Comparison of ENCODE assay signal across 15 cellular contexts in the genomic region with DNA sequence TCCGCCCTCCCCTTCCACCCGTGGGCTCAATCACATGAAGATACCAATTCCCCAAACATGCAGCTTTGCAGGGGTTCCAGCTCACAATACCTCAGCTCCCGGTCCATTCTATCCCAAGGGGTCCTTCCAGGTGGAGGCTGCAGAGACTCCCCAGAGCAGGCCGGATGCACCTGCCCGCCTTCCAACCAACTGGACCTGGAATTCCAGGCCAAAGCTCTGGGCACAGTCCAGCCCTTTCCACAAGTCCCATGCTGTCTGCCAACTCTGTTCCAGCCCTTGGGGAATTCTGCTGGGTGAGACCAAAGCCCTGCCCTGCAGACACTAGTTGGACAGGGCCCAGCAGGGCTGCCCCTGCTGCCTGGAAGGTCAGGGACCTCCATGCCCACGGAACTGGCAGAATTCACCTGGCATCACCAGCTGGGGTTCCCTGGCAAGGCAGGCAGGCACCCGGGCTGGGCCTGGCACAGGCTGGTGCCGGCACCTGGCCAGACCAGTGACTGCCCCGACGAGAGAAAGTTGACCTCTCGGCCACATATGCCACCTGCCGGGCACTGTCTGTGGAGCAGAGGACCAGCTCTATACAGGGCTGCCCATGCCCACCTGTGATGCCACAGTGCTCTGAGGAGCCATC. TPM values are rescaled to one million over a fixed set of nuclear protein-coding genes. Genes with fewer than 3 reads are reported as not detected.
DNase-seq lines count a peak whose midpoint lies in the region; ATAC-seq lines count a peak whose summit lies in the region.
"Had no signal": no experiment of that assay in that cellular context is flagged by ENCODE, and none has a peak within 500 bp of the region (broad histone marks: within the 10 kb centered on the region; RNA-seq: fewer than 3 reads in every experiment).

No MANE protein-coding gene starts in this region.

- no peak overlapping the region for H3K4me3 Mint-ChIP-seq in stimulated activated memory B cell treated with anti-CD40 and anti-IgM and Interleukin-4, amounts not matched to agents 10 μg/mL and 1 μg/mL and 100 μg/mL, for 72 hours
- H3K4me3 Mint-ChIP-seq: CD4-positive, CD25-positive, alpha-beta regulatory T cell; HFFc6 had no signal

- DNase-seq in Right ventricle myocardium superior: peak; percentile 76
- no peak for DNase-seq in left cardiac atrium
- peak; percentile 70 for DNase-seq in cerebellum (ENCODE audit: low spot score)
- DNase-seq in left lobe of liver (ENCODE audit: low spot score): peak; percentile 96
- DNase-seq in DMS53 treated with DMSO at 0.1 percent for 48 hours (lab: John Stamatoyannopoulos, UW; ENCODE audit: unreplicated experiment): no peak
- DNase-seq: CD4-positive, CD25-positive, alpha-beta regulatory T cell; DMS79; HFFc6; NCI-H2029; NCI-H2171 treated with DMSO at 0.1 percent for 48 hours; NCI-H510A treated with DMSO at 0.1 percent for 48 hours; OCI-M1 had no signal

- intact Hi-C loops in Right ventricle myocardium superior (cut with DNase I): loop anchor here (2.0 to 10.0 kb wide), 3 partner anchors 44 to 129 kb away; no protein-coding TSS in a partner anchor
- intact Hi-C loops in left cardiac atrium (cut with DNase I): loop anchor here in 1 of 2 donors (5.0 kb wide), 1 partner anchor 44 kb away; no protein-coding TSS in a partner anchor

- ATAC-seq in Right ventricle myocardium superior (ENCODE audit: poor library complexity) (peak; percentile 68), left cardiac atrium (no peak), left lobe of liver (peak; percentile 83), GM18498 (IDR thresholded peaks at IDR 0.05; ENCODE audit: unreplicated experiment) (no peak), GM21529 (IDR thresholded peaks at IDR 0.05; ENCODE audit: unreplicated experiment) (no peak)
- no peak for ATAC-seq in stimulated activated memory B cell treated with anti-CD40 and anti-IgM and Interleukin-4, amounts not matched to agents 10 μg/mL and 1 μg/mL and 100 μg/mL, for 72 hours

- H3K36me3 Mint-ChIP-seq in stimulated activated memory B cell treated with anti-CD40 and anti-IgM and Interleukin-4, amounts not matched to agents 10 μg/mL and 1 μg/mL and 100 μg/mL, for 72 hours: no peaks in the 10 kb centered on the region
- H3K36me3 Mint-ChIP-seq: CD4-positive, CD25-positive, alpha-beta regulatory T cell had no signal

- peaks cover 8% of the 10 kb centered on the region for H3K4me1 Mint-ChIP-seq in stimulated activated memory B cell treated with anti-CD40 and anti-IgM and Interleukin-4, amounts not matched to agents 10 μg/mL and 1 μg/mL and 100 μg/mL, for 72 hours

- no peaks in the 10 kb centered on the region for H3K9me3 Mint-ChIP-seq in stimulated activated memory B cell treated with anti-CD40 and anti-IgM and Interleukin-4, amounts not matched to agents 10 μg/mL and 1 μg/mL and 100 μg/mL, for 72 hours
- H3K9me3 Mint-ChIP-seq: HFFc6 had no signal

- peaks cover 79% of the 10 kb centered on the region for H3K27me3 Mint-ChIP-seq in stimulated activated memory B cell treated with anti-CD40 and anti-IgM and Interleukin-4, amounts not matched to agents 10 μg/mL and 1 μg/mL and 100 μg/mL, for 72 hours

- H3K27ac Mint-ChIP-seq in stimulated activated memory B cell treated with anti-CD40 and anti-IgM and Interleukin-4, amounts not matched to agents 10 μg/mL and 1 μg/mL and 100 μg/mL, for 72 hours: no peak overlapping the region
- H3K27ac Mint-ChIP-seq: HFFc6 had no signal

RNA-seq across cellular contexts. Expression of a gene that starts 4.9 kb away (rescaled TPM):
- 23.7 TPM for total RNA-seq in Right ventricle myocardium superior
- 10 to 100 TPM; 36.7 to 39.7 TPM for total RNA-seq in left cardiac atrium
- 25.7 TPM for total RNA-seq in cerebellum
- total RNA-seq in left lobe of liver: 65.6 TPM

Comparison
In these comparisons a context has a peak if more than half of its experiments do, and no peak if none do; other contexts are left out.
1. ATAC-seq: peak in Right ventricle myocardium superior (single experiment) and left lobe of liver (single experiment); none in left cardiac atrium (0 of 2), stimulated activated memory B cell treated with anti-CD40 and anti-IgM and Interleukin-4, amounts not matched to agents 10 μg/mL and 1 μg/mL and 100 μg/mL, for 72 hours (single experiment), GM18498 (single experiment) and GM21529 (single experiment).
2. DNase-seq: peak in Right ventricle myocardium superior (single experiment), cerebellum (single experiment) and left lobe of liver (single experiment); none in left cardiac atrium (single experiment) and DMS53 treated with DMSO at 0.1 percent for 48 hours (single experiment).